18 cellular contexts compared by ENCODE assay signal in the genomic region with DNA sequence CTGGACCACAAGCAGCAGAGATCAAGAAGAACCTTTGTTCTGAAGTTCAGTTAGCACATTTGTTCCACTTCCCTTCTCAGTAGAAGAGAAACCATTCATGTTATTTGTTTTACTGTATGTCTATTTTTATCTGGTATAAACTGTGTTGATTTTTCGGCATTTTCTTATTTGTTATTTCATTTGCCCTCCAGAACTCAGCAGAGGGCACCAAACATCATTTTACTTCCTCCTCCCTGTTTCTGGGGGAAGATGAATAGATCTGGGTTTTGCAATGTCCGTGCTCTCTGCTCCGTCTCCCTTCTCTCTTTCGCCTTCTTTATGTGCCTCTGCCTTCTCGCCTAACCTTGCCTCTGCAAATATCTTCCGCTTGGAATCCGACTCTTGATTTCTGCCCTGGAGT.
DNase-seq lines count a peak whose midpoint lies in the region; ATAC-seq and TF ChIP-seq lines count a peak whose summit lies in the region.
"Had no signal": no experiment of that assay in that cellular context is flagged by ENCODE, and none has a peak within 500 bp of the region (broad histone marks: within the 10 kb centered on the region; RNA-seq: fewer than 3 reads in every experiment).

No MANE protein-coding gene starts in this region.

- ATAC-seq in GM19463 (IDR thresholded peaks at IDR 0.05; ENCODE audit: unreplicated experiment) (no peak), GM18907 (IDR thresholded peaks at IDR 0.05; ENCODE audit: unreplicated experiment) (no peak)
- ATAC-seq: activated CD4-positive, CD25-positive, alpha-beta regulatory T cell treated with anti-CD3 and anti-CD28 coated beads, Interleukin-2, amount 50 U/mL, for 24 hours; K562; right cardiac atrium had no signal

- no peak overlapping the region for H3K4me3 ChIP-seq in epithelial cell of esophagus (ENCODE audit: low read length)
- no peak overlapping the region for H3K4me3 ChIP-seq in retinal pigment epithelial cell (ENCODE audit: low read length)
- H3K4me3 ChIP-seq: K562, tibial artery had no signal

- TF ChIP-seq CTCF in epithelial cell of esophagus (IDR thresholded peaks at IDR 0.05; ENCODE audit: insufficient read depth, low read depth, low read length, missing control alignments) (no peak), retinal pigment epithelial cell (conservative IDR thresholded peaks at IDR 0.05; ENCODE audit: low read depth, low read length) (peak; percentile 16)

- DNase-seq in HCEC 1CT: peak; percentile 38
- peak; percentile 53 for DNase-seq in RPMI7951 (ENCODE audit: low read depth)
- peak; percentile 4 for DNase-seq in epithelial cell of esophagus (ENCODE audit: low read depth)
- DNase-seq in retinal pigment epithelial cell (ENCODE audit: low read depth): no peak
- no peak for DNase-seq in activated gamma-delta T cell (lab: John Stamatoyannopoulos, UW)
- DNase-seq in T-helper 1 cell: no peak
- DNase-seq: effector CD4-positive, alpha-beta T cell; GOT3; NCI-H1048; NCI-H510A; right cardiac atrium; SIG-M5; stimulated activated naive CD4-positive, alpha-beta T cell; tibial artery had no signal

Comparison
In these comparisons a context has a peak if more than half of its experiments do, and no peak if none do; other contexts are left out.
1. DNase-seq: peak in HCEC 1CT (single experiment), RPMI7951 (single experiment) and epithelial cell of esophagus (single experiment); none in retinal pigment epithelial cell (single experiment), activated gamma-delta T cell (single experiment) and T-helper 1 cell (0 of 5).